In genomic region chr2:202786792-202787191, GRCh38 we compare ENCODE assay signal across 21 cellular contexts.
"Had no signal": no experiment of that assay in that cellular context is flagged by ENCODE, and none has a peak within 500 bp of the region (broad histone marks: within the 10 kb centered on the region; RNA-seq: fewer than 3 reads in every experiment).

No MANE protein-coding gene starts in this region.

- H3K9me3 ChIP-seq: colonic mucosa, heart right ventricle, left lung, lower lobe of right lung, neutrophil, right atrium auricular region, thoracic aorta, transverse colon had no signal

- H3K36me3 ChIP-seq: colonic mucosa, left lung, neutrophil, thoracic aorta, transverse colon had no signal

- H3K27me3 ChIP-seq: colonic mucosa, heart right ventricle, left lung, neutrophil, right atrium auricular region, transverse colon had no signal

- DNase-seq: caudate nucleus; colonic mucosa; dermis blood vessel endothelial cell; erythroblast; heart right ventricle; left lung; lower lobe of right lung; mesenchymal stem cell; naive B cell; stimulated activated CD4-positive, alpha-beta T cell treated with anti-CD3 and anti-CD28 coated beads, Interleukin-4, amount 100 ng/mL, for 1 hour; stimulated activated CD8-positive, alpha-beta memory T cell treated with anti-CD3 and anti-CD28 coated beads, Interleukin-4, amount 100 ng/mL, for 48 hours; stimulated activated naive B cell treated with anti-CD40 and anti-IgM and Interleukin-4, amounts not matched to agents 10 μg/mL and 1 μg/mL and 100 μg/mL, for 72 hours; stimulated activated naive CD8-positive, alpha-beta T cell treated with anti-CD3 and anti-CD28 coated beads, Interleukin-15, amount 100 ng/mL, for 72 hours; transverse colon had no signal

- H3K4me1 Mint-ChIP-seq: stimulated activated naive B cell treated with anti-CD40 and anti-IgM and Interleukin-4, amounts not matched to agents 10 μg/mL and 1 μg/mL and 100 μg/mL, for 72 hours had no signal

- H3K27ac ChIP-seq: colonic mucosa, heart right ventricle, left lung, lower lobe of right lung, neutrophil, right atrium auricular region, thoracic aorta, transverse colon had no signal

- H3K4me3 Mint-ChIP-seq: naive B cell; nephron; stimulated activated naive B cell treated with anti-CD40 and anti-IgM and Interleukin-4, amounts not matched to agents 10 μg/mL and 1 μg/mL and 100 μg/mL, for 72 hours; stimulated activated naive CD8-positive, alpha-beta T cell treated with anti-CD3 and anti-CD28 coated beads, Interleukin-15, amount 100 ng/mL, for 72 hours had no signal

- H3K27ac Mint-ChIP-seq: nephron; stimulated activated naive B cell treated with anti-CD40 and anti-IgM and Interleukin-4, amounts not matched to agents 10 μg/mL and 1 μg/mL and 100 μg/mL, for 72 hours; stimulated activated naive CD8-positive, alpha-beta T cell treated with anti-CD3 and anti-CD28 coated beads, Interleukin-15, amount 100 ng/mL, for 72 hours had no signal

- H3K4me3 ChIP-seq: colonic mucosa, heart right ventricle, left lung, lower lobe of right lung, right atrium auricular region, thoracic aorta, transverse colon had no signal

- H3K27me3 Mint-ChIP-seq: naive B cell; stimulated activated naive B cell treated with anti-CD40 and anti-IgM and Interleukin-4, amounts not matched to agents 10 μg/mL and 1 μg/mL and 100 μg/mL, for 72 hours; stimulated activated naive CD8-positive, alpha-beta T cell treated with anti-CD3 and anti-CD28 coated beads, Interleukin-15, amount 100 ng/mL, for 72 hours had no signal

- ATAC-seq: heart right ventricle; left lung; lower lobe of right lung; stimulated activated naive B cell treated with anti-CD40 and anti-IgM and Interleukin-4, amounts not matched to agents 10 μg/mL and 1 μg/mL and 100 μg/mL, for 72 hours; stimulated activated naive CD8-positive, alpha-beta T cell treated with anti-CD3 and anti-CD28 coated beads, Interleukin-15, amount 100 ng/mL, for 72 hours had no signal

- FAIRE-seq: endothelial cell of umbilical vein, frontal cortex, keratinocyte had no signal

- H3K9me3 Mint-ChIP-seq: naive B cell; nephron; stimulated activated naive B cell treated with anti-CD40 and anti-IgM and Interleukin-4, amounts not matched to agents 10 μg/mL and 1 μg/mL and 100 μg/mL, for 72 hours; stimulated activated naive CD8-positive, alpha-beta T cell treated with anti-CD3 and anti-CD28 coated beads, Interleukin-15, amount 100 ng/mL, for 72 hours had no signal

- H3K4me1 ChIP-seq: colonic mucosa, heart right ventricle, left lung, lower lobe of right lung, right atrium auricular region, transverse colon had no signal
